Comparison of ENCODE assay signal across 20 cellular contexts in the genomic region with DNA sequence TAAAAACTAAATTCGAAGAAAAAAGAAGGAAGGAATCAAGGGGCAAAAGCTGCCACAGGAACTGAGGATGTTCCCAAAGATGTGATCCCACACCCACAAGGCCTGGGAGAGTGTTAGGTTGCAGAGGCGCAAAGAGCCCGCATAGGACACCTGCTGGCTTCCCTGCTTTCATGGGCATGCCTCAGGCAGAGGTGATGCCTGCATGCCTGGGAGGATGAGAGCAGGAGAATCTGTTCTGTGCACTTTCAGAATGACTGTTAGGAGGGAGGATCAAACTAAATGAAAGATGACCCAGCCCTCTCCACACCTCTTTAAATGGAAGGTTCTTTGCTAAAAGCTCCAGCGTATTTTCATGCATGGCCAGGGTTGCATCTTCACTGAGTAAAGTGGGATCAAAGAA.
A peak's percentile ranks its signal among the peaks of the same experiment; 100 is the strongest.
DNase-seq lines count a peak whose midpoint lies in the region; ATAC-seq and FAIRE-seq lines count a peak whose summit lies in the region.
"Had no signal": no experiment of that assay in that cellular context is flagged by ENCODE, and none has a peak within 500 bp of the region (broad histone marks: within the 10 kb centered on the region; RNA-seq: fewer than 3 reads in every experiment).

No MANE protein-coding gene starts in this region.

- no peak overlapping the region for H3K27ac ChIP-seq in iPS DF 6.9 (ENCODE audit: low read length)
- H3K27ac ChIP-seq: pancreas, tibial nerve had no signal

- no peak overlapping the region for H3K4me3 ChIP-seq in iPS DF 6.9 (ENCODE audit: low read length)
- H3K4me3 ChIP-seq: K562, pancreas, tibial nerve had no signal

- H3K4me1 ChIP-seq in iPS DF 6.9 (ENCODE audit: control insufficient read depth, insufficient read depth, low read length) = peaks cover 2% of the 10 kb centered on the region; the same call in 1 of the 2 replicates
- H3K4me1 ChIP-seq: pancreas, tibial nerve had no signal

- H3K27me3 ChIP-seq in iPS DF 6.9 (ENCODE audit: control insufficient read depth, insufficient read depth, low read length) = no peaks in the 10 kb centered on the region
- H3K27me3 ChIP-seq: pancreas, tibial nerve had no signal

- no peaks in the 10 kb centered on the region for H3K36me3 ChIP-seq in iPS DF 6.9 (ENCODE audit: control insufficient read depth, insufficient read depth, low read length)
- H3K36me3 ChIP-seq: pancreas, tibial nerve had no signal

- no peak for DNase-seq in GM18507 (ENCODE audit: extremely low spot score, insufficient read length, low read depth)
- peak; percentile 39 for DNase-seq in SK-N-DZ (ENCODE audit: low spot score)
- DNase-seq in iPS DF 6.9 (ENCODE audit: low read depth, low spot score) = peak; percentile 20
- DNase-seq in DMS79 (lab: John Stamatoyannopoulos, UW) = no peak
- DNase-seq in stimulated activated CD8-positive, alpha-beta memory T cell treated with anti-CD3 and anti-CD28 coated beads, Interleukin-4, amount 100 ng/mL, for 48 hours = no peak
- DNase-seq in HUDEP-2 (lab: John Stamatoyannopoulos, UW; ENCODE audit: unreplicated experiment in 76 of 76) = no peak
- DNase-seq: activated CD8-positive, alpha-beta T cell treated with anti-CD3 and anti-CD28 coated beads, Interleukin-2, amount 10 ng/mL, durations not matched to agents 7 days and 5 days; activated T-cell treated with anti-CD3 and anti-CD28 coated beads, Interleukin-2, amount 50 U/mL, for 24 hours; DMS79 treated with DMSO at 0.1 percent for 48 hours; HCEC 1CT; kidney glomerular epithelial cell; mesenchymal stem cell; naive thymus-derived CD8-positive, alpha-beta T cell; NCI-H1694 treated with DMSO at 0.1 percent for 48 hours; NCI-H446 treated with DMSO at 0.1 percent for 48 hours; pancreas; stimulated activated naive CD8-positive, alpha-beta T cell treated with anti-CD3 and anti-CD28 coated beads, Interleukin-15, Interleukin-2, amounts not matched to agents 100 U/mL and 50 U/mL, for 24 hours had no signal

- no peaks in the 10 kb centered on the region for H3K9me3 ChIP-seq in iPS DF 6.9 (ENCODE audit: control insufficient read depth, insufficient read depth, low read length)
- H3K9me3 ChIP-seq: pancreas had no signal

- WGBS in iPS DF 6.9 (ENCODE audit: insufficient coverage, insufficient read length) = no CpG with 5 or more reads among the region's 4 CpGs

- ATAC-seq in GM21515 (IDR thresholded peaks at IDR 0.05; ENCODE audit: unreplicated experiment) = peak; percentile 51
- ATAC-seq: activated CD8-positive, alpha-beta T cell treated with anti-CD3 and anti-CD28 coated beads, Interleukin-2, amount 10 ng/mL, durations not matched to agents 7 days and 5 days; K562; naive thymus-derived CD8-positive, alpha-beta T cell; stimulated activated naive CD8-positive, alpha-beta T cell treated with anti-CD3 and anti-CD28 coated beads, Interleukin-15, Interleukin-2, amounts not matched to agents 100 U/mL and 50 U/mL, for 24 hours had no signal

- FAIRE-seq in GM18507 (lab: Jason Lieb, UNC) = peak; percentile 69
- FAIRE-seq: K562, pancreas had no signal

Comparison
In these comparisons a context has a peak if more than half of its experiments do, and no peak if none do; other contexts are left out.
1. DNase-seq: peak in SK-N-DZ (single experiment) and iPS DF 6.9 (single experiment); none in GM18507 (single experiment), DMS79 (single experiment), stimulated activated CD8-positive, alpha-beta memory T cell treated with anti-CD3 and anti-CD28 coated beads, Interleukin-4, amount 100 ng/mL, for 48 hours (single experiment) and HUDEP-2 (0 of 76).